ENCODE assay signal across 9 cellular contexts in genomic region chr9:92759990-92760893, GRCh38. TPM values are rescaled to one million over a fixed set of nuclear protein-coding genes. Genes with fewer than 3 reads are reported as not detected.
A peak's percentile ranks its signal among the peaks of the same experiment; 100 is the strongest.
DNase-seq lines count a peak whose midpoint lies in the region; ATAC-seq and TF ChIP-seq lines count a peak whose summit lies in the region.
"Had no signal": no experiment of that assay in that cellular context is flagged by ENCODE, and none has a peak within 500 bp of the region (broad histone marks: within the 10 kb centered on the region; RNA-seq: fewer than 3 reads in every experiment).

No MANE protein-coding gene starts in this region.

- H3K4me1 ChIP-seq in body of pancreas (peaks cover 34% of the 10 kb centered on the region), spleen (peaks cover 34 to 81% (median 55%) of the 10 kb centered on the region in 6 donors)

- H3K27me3 ChIP-seq in body of pancreas (no peaks in the 10 kb centered on the region), spleen (replicated peaks in 1 of 7) (no peaks in the 10 kb centered on the region)

- H3K36me3 ChIP-seq in body of pancreas (replicated peaks in 1 of 2; ENCODE audit: insufficient read depth in 1 of 2, low read depth in 2 of 2), result no peaks in the 10 kb centered on the region
- no peaks in the 10 kb centered on the region for H3K36me3 ChIP-seq in spleen

- intact Hi-C loops in body of pancreas (cut with DNase I) (no loop called here), spleen (cut with DNase I; ENCODE audit: low total_unique reads) (no loop called here)

- in situ Hi-C loops in G401 (cut with HindIII; ENCODE audit: low sequenced_read_pairs), result no loop called here

- 29 to 63% methylated on average over 2 to 9 of the region's 12 CpGs for WGBS in body of pancreas, 2 donors
- 56 to 74% (median 71%) methylated on average over 6 to 12 of the region's 12 CpGs for WGBS in spleen, 5 donors

- TF ChIP-seq CTCF in body of pancreas (IDR thresholded peaks at IDR 0.05) (no peak), spleen (IDR thresholded peaks at IDR 0.05 in 8 of 11, conservative IDR thresholded peaks at IDR 0.05 in 3 of 11) (no peak)

- peak; percentile 90 for DNase-seq in G401 (ENCODE audit: low spot score)
- DNase-seq in body of pancreas, result peak; percentile 62 to 80 (median 78)
- DNase-seq in left lobe of liver (ENCODE audit: low spot score), result peak; percentile 85
- peak; percentile 73 for DNase-seq in spleen
- DNase-seq in DMS153 treated with DMSO at 0.1 percent for 48 hours (lab: John Stamatoyannopoulos, UW; ENCODE audit: unreplicated experiment), result no peak
- DNase-seq in H4 (ENCODE audit: low spot score), result no peak
- DNase-seq in islet precursor cell, result no peak

- H3K9me3 ChIP-seq in body of pancreas, result no peaks in the 10 kb centered on the region
- H3K9me3 ChIP-seq in spleen, result peaks cover 0 to 6% (median 2%) of the 10 kb centered on the region in 8 donors

- no peak for TF ChIP-seq POLR2A in body of pancreas (IDR thresholded peaks at IDR 0.05)
- no peak for TF ChIP-seq POLR2A in spleen (IDR thresholded peaks at IDR 0.05)

- ATAC-seq in body of pancreas (no peak), left lobe of liver (peak; percentile 63)
- no peak for ATAC-seq in activated CD4-positive, CD25-positive, alpha-beta regulatory T cell treated with anti-CD3 and anti-CD28 coated beads, Interleukin-2, amount 50 U/mL, for 24 hours

- peak overlapping the region in 2 of 4 donors; percentile 13 to 17 for H3K27ac ChIP-seq in body of pancreas
- H3K27ac ChIP-seq in spleen, result peak overlapping the region in 3 of 8 donors; percentile 5 to 100 (median 99)
- H3K27ac ChIP-seq: VCaP had no signal

- H3K4me3 ChIP-seq in body of pancreas (no peak overlapping the region), spleen (no peak overlapping the region)

RNA-seq across cellular contexts. Expression of gene BICD2, which starts 4.4 kb away (rescaled TPM):
- 25.0 and 30.3 TPM in 2 replicates for total RNA-seq in G401 (2014; rRNA removed; shearing (Covaris generic))
- 10 to 100 TPM; 16.1 to 16.8 TPM for total RNA-seq in body of pancreas
- total RNA-seq in left lobe of liver, result 8.0 TPM
- 10 to 100 TPM; 30.6 to 55.7 (median 36.8) TPM for total RNA-seq in spleen
- polyA plus RNA-seq in spleen, result 10 to 100 TPM in 2 of 3 donors, 1 to 10 TPM in 1; 9.4 to 12.0 (median 11.7) TPM
- total RNA-seq in H4 (2014; rRNA removed; shearing (Covaris generic)), result 18.3 and 24.3 TPM in 2 replicates

Comparison
In these comparisons a context has a peak if more than half of its experiments do, and no peak if none do; other contexts are left out.
1. DNase-seq: peak in G401 (single experiment), body of pancreas (4 of 4), left lobe of liver (single experiment) and spleen (single experiment); none in DMS153 treated with DMSO at 0.1 percent for 48 hours (single experiment), H4 (single experiment) and islet precursor cell (single experiment).